11 cellular contexts compared by ENCODE assay signal in the genomic region with DNA sequence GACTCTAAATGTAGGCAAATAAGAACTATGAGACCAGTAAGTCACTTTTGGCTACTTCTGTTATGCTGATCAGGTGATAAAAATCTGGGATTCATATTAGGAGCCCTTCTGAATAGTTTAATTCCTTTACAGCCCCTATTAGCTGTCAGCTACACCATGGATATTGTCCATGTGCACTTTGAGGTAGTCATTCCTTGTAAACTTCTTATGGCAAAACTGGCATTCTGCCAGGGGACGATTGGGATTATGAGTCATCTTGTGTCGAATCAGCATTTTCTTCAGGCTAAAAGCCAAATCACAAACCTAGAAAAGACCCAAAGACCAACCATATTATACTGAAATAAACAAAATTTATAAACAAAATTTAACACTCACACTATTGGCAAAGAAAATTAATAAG.
DNase-seq lines count a peak whose midpoint lies in the region; ATAC-seq, FAIRE-seq and TF ChIP-seq lines count a peak whose summit lies in the region.
"Had no signal": no experiment of that assay in that cellular context is flagged by ENCODE, and none has a peak within 500 bp of the region (broad histone marks: within the 10 kb centered on the region; RNA-seq: fewer than 3 reads in every experiment).

No MANE protein-coding gene starts in this region.

- H3K79me2 ChIP-seq in ACC112 (ENCODE audit: control insufficient read depth, insufficient read depth, low read length, unreplicated experiment) (no peaks in the 10 kb centered on the region), astrocyte (ENCODE audit: insufficient read depth, low read length) (no peaks in the 10 kb centered on the region)

- no peak for ATAC-seq in naive thymus-derived CD8-positive, alpha-beta T cell
- ATAC-seq: pancreas had no signal

- peak; percentile 42 for DNase-seq in HS-5 (ENCODE audit: low read depth)
- DNase-seq in astrocyte (ENCODE audit: low read depth), result peak; percentile 54
- DNase-seq in iris pigment epithelial cell (ENCODE audit: low read depth), result peak; percentile 67
- no peak for DNase-seq in naive thymus-derived CD8-positive, alpha-beta T cell
- no peak for DNase-seq in type B pancreatic cell (ENCODE audit: extremely low spot score, unreplicated experiment)
- no peak for DNase-seq in CD4-positive, alpha-beta memory T cell
- DNase-seq in SHP77 (lab: John Stamatoyannopoulos, UW), result no peak
- DNase-seq: Right ventricle myocardium superior had no signal

- peaks cover 53% of the 10 kb centered on the region for H3K4me1 ChIP-seq in ACC112 (ENCODE audit: control insufficient read depth, insufficient read depth, low read length, unreplicated experiment)
- H3K4me1 ChIP-seq in astrocyte (ENCODE audit: insufficient read depth, low read length), result no peaks in the 10 kb centered on the region
- no peaks in the 10 kb centered on the region for H3K4me1 ChIP-seq in CD4-positive, alpha-beta memory T cell (ENCODE audit: insufficient read depth, low read length)
- H3K4me1 ChIP-seq: BLaER1, pancreas had no signal

- H3K4me1 Mint-ChIP-seq in astrocyte (ENCODE audit: low read depth, unreplicated experiment), result peaks cover 29% of the 10 kb centered on the region
- H3K4me1 Mint-ChIP-seq in naive thymus-derived CD8-positive, alpha-beta T cell, result no peaks in the 10 kb centered on the region
- H3K4me1 Mint-ChIP-seq in type B pancreatic cell (ENCODE audit: unreplicated experiment), result peaks cover 31% of the 10 kb centered on the region
- H3K4me1 Mint-ChIP-seq in CD4-positive, alpha-beta memory T cell, result no peaks in the 10 kb centered on the region

- intact Hi-C loops in CD4-positive, alpha-beta memory T cell (cut with micrococcal nuclease), result no loop called here

- no peak overlapping the region for H3K9ac ChIP-seq in astrocyte (ENCODE audit: low read length)
- H3K9ac ChIP-seq: BLaER1 had no signal

- no peak overlapping the region for H2AFZ ChIP-seq in ACC112 (ENCODE audit: low read length, unreplicated experiment)
- no peak overlapping the region for H2AFZ ChIP-seq in astrocyte (ENCODE audit: low read depth, low read length)

- H3K27ac Mint-ChIP-seq in astrocyte (ENCODE audit: unreplicated experiment) (no peak overlapping the region), type B pancreatic cell (no peak overlapping the region)
- no peak overlapping the region for H3K27ac Mint-ChIP-seq in naive thymus-derived CD8-positive, alpha-beta T cell
- no peak overlapping the region for H3K27ac Mint-ChIP-seq in CD4-positive, alpha-beta memory T cell

- CTCF ChIA-PET in CD4-positive, alpha-beta memory T cell (lab: Charles Lee; ENCODE audit: partially characterized antibody), result no interaction called here

- no peaks in the 10 kb centered on the region for H3K36me3 ChIP-seq in ACC112 (ENCODE audit: insufficient read depth, low read length)
- no peaks in the 10 kb centered on the region for H3K36me3 ChIP-seq in astrocyte (ENCODE audit: insufficient read depth, low read length)
- no peaks in the 10 kb centered on the region for H3K36me3 ChIP-seq in CD4-positive, alpha-beta memory T cell (ENCODE audit: insufficient read depth, low read length)
- H3K36me3 ChIP-seq: BLaER1, pancreas had no signal

- no peak overlapping the region for H3K4me2 ChIP-seq in astrocyte (ENCODE audit: low read length)
- H3K4me2 ChIP-seq: BLaER1 had no signal

- H3K9me3 Mint-ChIP-seq in astrocyte (ENCODE audit: unreplicated experiment) (no peaks in the 10 kb centered on the region), type B pancreatic cell (no peaks in the 10 kb centered on the region)
- no peaks in the 10 kb centered on the region for H3K9me3 Mint-ChIP-seq in naive thymus-derived CD8-positive, alpha-beta T cell
- H3K9me3 Mint-ChIP-seq in CD4-positive, alpha-beta memory T cell, result peaks cover 0 to 3% (median 0%) of the 10 kb centered on the region in 8 donors

- H4K20me1 ChIP-seq in astrocyte (ENCODE audit: insufficient read depth, low read length), result no peaks in the 10 kb centered on the region
- H4K20me1 ChIP-seq: BLaER1 had no signal

- no peaks in the 10 kb centered on the region for H3K27me3 ChIP-seq in ACC112 (ENCODE audit: insufficient read depth, low read length)
- H3K27me3 ChIP-seq in astrocyte (ENCODE audit: insufficient read depth, low read length), result no peaks in the 10 kb centered on the region
- no peaks in the 10 kb centered on the region for H3K27me3 ChIP-seq in CD4-positive, alpha-beta memory T cell (ENCODE audit: insufficient read depth, low read length)
- H3K27me3 ChIP-seq: BLaER1, pancreas had no signal

- H3K27ac ChIP-seq in ACC112 (ENCODE audit: low read depth, low read length) (peak overlapping the region; percentile 5; the same call in 1 of the 2 replicates), astrocyte (ENCODE audit: low read depth, low read length) (no peak overlapping the region)
- no peak overlapping the region for H3K27ac ChIP-seq in CD4-positive, alpha-beta memory T cell (ENCODE audit: low read depth, low read length)
- H3K27ac ChIP-seq: BLaER1, pancreas had no signal

- no peak overlapping the region for H3K4me3 Mint-ChIP-seq in astrocyte (ENCODE audit: unreplicated experiment)
- H3K4me3 Mint-ChIP-seq in naive thymus-derived CD8-positive, alpha-beta T cell, result no peak overlapping the region
- no peak overlapping the region for H3K4me3 Mint-ChIP-seq in type B pancreatic cell
- H3K4me3 Mint-ChIP-seq in CD4-positive, alpha-beta memory T cell, result no peak overlapping the region

- H3K4me3 ChIP-seq in ACC112 (ENCODE audit: low read depth, low read length) (no peak overlapping the region), astrocyte (ENCODE audit: insufficient read depth, low read depth, low read length) (no peak overlapping the region)
- H3K4me3 ChIP-seq in CD4-positive, alpha-beta memory T cell (ENCODE audit: low read length in 2 of 2), result no peak overlapping the region
- H3K4me3 ChIP-seq: BLaER1, pancreas had no signal

- FAIRE-seq in astrocyte (lab: Jason Lieb, UNC), result no peak
- FAIRE-seq: pancreas had no signal

- H3K36me3 Mint-ChIP-seq in astrocyte (ENCODE audit: low read depth, unreplicated experiment) (no peaks in the 10 kb centered on the region), type B pancreatic cell (no peaks in the 10 kb centered on the region)
- peaks cover 0 to 3% (median 0%) of the 10 kb centered on the region in 3 donors for H3K36me3 Mint-ChIP-seq in naive thymus-derived CD8-positive, alpha-beta T cell
- no peaks in the 10 kb centered on the region for H3K36me3 Mint-ChIP-seq in CD4-positive, alpha-beta memory T cell

- POLR2A ChIA-PET in naive thymus-derived CD8-positive, alpha-beta T cell (lab: Charles Lee), result no interaction called here
- POLR2A ChIA-PET in CD4-positive, alpha-beta memory T cell (lab: Charles Lee; ENCODE audit: partially characterized antibody), result no interaction called here

- H3K27me3 Mint-ChIP-seq in astrocyte (ENCODE audit: low read depth, unreplicated experiment), result no peaks in the 10 kb centered on the region
- peaks cover 0 to 2% (median 0%) of the 10 kb centered on the region in 5 donors for H3K27me3 Mint-ChIP-seq in naive thymus-derived CD8-positive, alpha-beta T cell
- no peaks in the 10 kb centered on the region for H3K27me3 Mint-ChIP-seq in type B pancreatic cell
- peaks cover 4 to 9% of the 10 kb centered on the region in 2 donors for H3K27me3 Mint-ChIP-seq in CD4-positive, alpha-beta memory T cell

- H3K9me3 ChIP-seq in astrocyte (ENCODE audit: insufficient read depth, low read depth, low read length), result no peaks in the 10 kb centered on the region
- H3K9me3 ChIP-seq in CD4-positive, alpha-beta memory T cell (ENCODE audit: control insufficient read depth in 1 of 2, low read length in 2 of 2), result no peaks in the 10 kb centered on the region
- H3K9me3 ChIP-seq: BLaER1, pancreas had no signal

- TF ChIP-seq CTCF in astrocyte (IDR thresholded peaks at IDR 0.05; ENCODE audit: insufficient read depth, low read depth, low read length) (no peak), type B pancreatic cell (conservative IDR thresholded peaks at IDR 0.05) (no peak)

Comparison
In these comparisons a context has a peak if more than half of its experiments do, and no peak if none do; other contexts are left out.
1. DNase-seq: peak in HS-5 (single experiment), astrocyte (single experiment) and iris pigment epithelial cell (single experiment); none in naive thymus-derived CD8-positive, alpha-beta T cell (0 of 10), type B pancreatic cell (single experiment), CD4-positive, alpha-beta memory T cell (0 of 5) and SHP77 (0 of 2).